24 cellular contexts compared by ENCODE assay signal in genomic region chr10:80149123-80149522, GRCh38. TPM values are rescaled to one million over a fixed set of nuclear protein-coding genes. Genes with fewer than 3 reads are reported as not detected.
"Had no signal": no experiment of that assay in that cellular context is flagged by ENCODE, and none has a peak within 500 bp of the region (broad histone marks: within the 10 kb centered on the region; RNA-seq: fewer than 3 reads in every experiment).

No MANE protein-coding gene starts in this region.

- H3K27ac ChIP-seq: brain microvascular endothelial cell, dorsolateral prefrontal cortex, lower lobe of right lung, right atrium auricular region, tibial nerve, uterus had no signal

- ATAC-seq: activated CD8-positive, alpha-beta memory T cell treated with anti-CD3 and anti-CD28 coated beads, Interleukin-2, amount 10 ng/mL, durations not matched to agents 7 days and 5 days; lower lobe of right lung; stimulated activated naive CD8-positive, alpha-beta T cell treated with anti-CD3 and anti-CD28 coated beads, Interleukin-15, Interleukin-2, amounts not matched to agents 100 U/mL and 50 U/mL, for 24 hours had no signal

- H3K4me3 Mint-ChIP-seq: activated CD8-positive, alpha-beta memory T cell treated with anti-CD3 and anti-CD28 coated beads, Interleukin-2, amount 10 ng/mL, durations not matched to agents 7 days and 5 days had no signal

- H3K27ac Mint-ChIP-seq: activated CD8-positive, alpha-beta memory T cell treated with anti-CD3 and anti-CD28 coated beads, Interleukin-2, amount 10 ng/mL, durations not matched to agents 7 days and 5 days; activated T-helper 2 cell treated with anti-CD3 and anti-CD28 coated beads, Interferon-gamma antibody, Interleukin-2, Interleukin-4, amounts not matched to agents 10 μg/mL and 5 μg/mL and 100 μg/mL, durations not matched to agents 14 hours and 24 hours and 36 hours; progenitor cell of endocrine pancreas had no signal

- H3K36me3 ChIP-seq: uterus had no signal

- H3K4me3 ChIP-seq: dorsolateral prefrontal cortex, lower lobe of right lung, right atrium auricular region, tibial nerve, uterus had no signal

- H3K27me3 Mint-ChIP-seq: activated CD8-positive, alpha-beta memory T cell treated with anti-CD3 and anti-CD28 coated beads, Interleukin-2, amount 10 ng/mL, durations not matched to agents 7 days and 5 days had no signal

- H3K27me3 ChIP-seq: brain microvascular endothelial cell, right atrium auricular region, tibial nerve, uterus had no signal

- DNase-seq: activated CD4-positive, CD25-positive, alpha-beta regulatory T cell; activated CD8-positive, alpha-beta memory T cell treated with anti-CD3 and anti-CD28 coated beads, Interleukin-2, amount 10 ng/mL, durations not matched to agents 7 days and 5 days; activated naive CD4-positive, alpha-beta T cell treated with Interleukin-2 at 50 U/mL for 16 hours; brain microvascular endothelial cell; central memory CD4-positive, alpha-beta T cell; foreskin melanocyte; glutamatergic neuron; hippocampal formation; lower lobe of right lung; stimulated activated CD4-positive, alpha-beta T cell treated with anti-CD3 and anti-CD28 coated beads, Interleukin-12 subunit alpha, Interleukin-12 subunit beta, amount 100 ng/mL, for 4 hours; stimulated activated CD4-positive, alpha-beta T cell treated with anti-CD3 and anti-CD28 coated beads, Interleukin-1b, Interleukin-23, amount 100 ng/mL, for 48 hours; stimulated activated CD8-positive, alpha-beta memory T cell treated with anti-CD3 and anti-CD28 coated beads, Interleukin-4, amount 100 ng/mL, for 48 hours; stimulated activated naive CD8-positive, alpha-beta T cell treated with anti-CD3 and anti-CD28 coated beads, Interleukin-15, Interleukin-2, amounts not matched to agents 100 U/mL and 50 U/mL, for 24 hours; substantia nigra; T-helper 1 cell; T1000; uterus had no signal

RNA-seq across cellular contexts. Expression of gene PLAC9, which starts 16.6 kb away (rescaled TPM):
- total RNA-seq: activated CD8-positive, alpha-beta memory T cell treated with anti-CD3 and anti-CD28 coated beads, Interleukin-2, amount 10 ng/mL, durations not matched to agents 7 days and 5 days; activated T-helper 2 cell treated with anti-CD3 and anti-CD28 coated beads, Interferon-gamma antibody, Interleukin-2, Interleukin-4, amounts not matched to agents 10 μg/mL and 5 μg/mL and 100 μg/mL, durations not matched to agents 14 hours and 24 hours and 36 hours; epithelial cell of proximal tubule had no signal
- polyA plus RNA-seq: neural cell had no signal

RNA-seq across cellular contexts. Expression of gene ANXA11, which starts 56.2 kb away (rescaled TPM):
- polyA plus RNA-seq: neural cell had no signal
